8 cellular contexts compared by ENCODE assay signal in genomic region chr19:1027020-1027952, GRCh38. TPM values are rescaled to one million over a fixed set of nuclear protein-coding genes. Genes with fewer than 3 reads are reported as not detected.
DNase-seq lines count a peak whose midpoint lies in the region; TF ChIP-seq lines count a peak whose summit lies in the region.

No MANE protein-coding gene starts in this region.

- H3K9ac ChIP-seq in BLaER1, result peak overlapping the region; percentile 15; the same call in 1 of the 2 replicates

- H3K4me3 Mint-ChIP-seq in HFFc6 (peak overlapping the region; percentile 97), osteocyte (ENCODE audit: unreplicated experiment) (peak overlapping the region; percentile 90)
- H3K4me3 Mint-ChIP-seq in activated CD4-positive, alpha-beta memory T cell treated with anti-CD3 and anti-CD28 coated beads, Interleukin-2, amount 10 ng/mL, durations not matched to agents 7 days and 5 days, result peak overlapping the region; percentile 97

- 0 out of 2 replicates have a peak, but pooled peaks cover 11% of the 10 kb centered on the region for H4K20me1 ChIP-seq in BLaER1

- H3K4me2 ChIP-seq in BLaER1, result peak overlapping the region; percentile 99

- peaks cover 9% of the 10 kb centered on the region; the same call in 1 of the 2 replicates for H3K27me3 Mint-ChIP-seq in HFFc6 (ENCODE audit: insufficient read depth)
- no peaks in the 10 kb centered on the region for H3K27me3 Mint-ChIP-seq in activated CD4-positive, alpha-beta memory T cell treated with anti-CD3 and anti-CD28 coated beads, Interleukin-2, amount 10 ng/mL, durations not matched to agents 7 days and 5 days
- no peaks in the 10 kb centered on the region for H3K27me3 Mint-ChIP-seq in osteocyte (ENCODE audit: unreplicated experiment)

- POLR2A ChIA-PET in activated CD4-positive, alpha-beta memory T cell treated with anti-CD3 and anti-CD28 coated beads, Interleukin-2, amount 10 ng/mL, durations not matched to agents 7 days and 5 days (lab: Charles Lee), result interaction anchor here (0.7 to 8.8 kb wide), 17 partner anchors 7 to 383 kb away, joined by 3 to 134 read pairs (median 8); partner anchors contain the start of genes ABCA7, ARHGAP45, CIRBP and GPX4

- TF ChIP-seq CTCF in HFFc6 (IDR thresholded peaks at IDR 0.05), result no peak
- TF ChIP-seq CTCF in fibroblast of pulmonary artery (IDR thresholded peaks at IDR 0.05; ENCODE audit: low read length, missing control alignments), result no peak
- no peak for TF ChIP-seq CTCF in osteocyte (IDR thresholded peaks at IDR 0.05)

- peaks cover 3% of the 10 kb centered on the region; the same call in 1 of the 2 replicates for H3K36me3 ChIP-seq in BLaER1

- CTCF ChIA-PET in activated CD4-positive, alpha-beta memory T cell treated with anti-CD3 and anti-CD28 coated beads, Interleukin-2, amount 10 ng/mL, durations not matched to agents 7 days and 5 days (lab: Charles Lee), result interaction anchor here (0.7 to 5.1 kb wide), 7 partner anchors 11 to 217 kb away, joined by 3 to 34 read pairs (median 4); partner anchors contain the start of genes ABCA7 and ARHGAP45

- H3K27ac Mint-ChIP-seq in HFFc6 (peak overlapping the region; percentile 87), osteocyte (ENCODE audit: unreplicated experiment) (peak overlapping the region; percentile 91)
- peak overlapping the region; percentile 95 for H3K27ac Mint-ChIP-seq in activated CD4-positive, alpha-beta memory T cell treated with anti-CD3 and anti-CD28 coated beads, Interleukin-2, amount 10 ng/mL, durations not matched to agents 7 days and 5 days

- H3K27me3 ChIP-seq in BLaER1, result peaks cover 43% of the 10 kb centered on the region

- H3K9me3 Mint-ChIP-seq in HFFc6 (no peaks in the 10 kb centered on the region), osteocyte (ENCODE audit: unreplicated experiment) (no peaks in the 10 kb centered on the region)
- no peaks in the 10 kb centered on the region for H3K9me3 Mint-ChIP-seq in activated CD4-positive, alpha-beta memory T cell treated with anti-CD3 and anti-CD28 coated beads, Interleukin-2, amount 10 ng/mL, durations not matched to agents 7 days and 5 days

- DNase-seq in HFFc6, result no peak
- peak; percentile 55 for DNase-seq in activated CD4-positive, alpha-beta memory T cell treated with anti-CD3 and anti-CD28 coated beads, Interleukin-2, amount 10 ng/mL, durations not matched to agents 7 days and 5 days
- peak; percentile 45 for DNase-seq in fibroblast of pulmonary artery (ENCODE audit: low read depth)
- no peak for DNase-seq in osteocyte (ENCODE audit: extremely low spot score, unreplicated experiment)
- DNase-seq in foreskin melanocyte, result no peak
- no peak for DNase-seq in NCI-H2227 treated with DMSO at 0.1 percent for 48 hours (lab: John Stamatoyannopoulos, UW)
- DNase-seq in cerebellar nuclear complex (lab: John Stamatoyannopoulos, UW), result no peak

- no peaks in the 10 kb centered on the region for H3K9me3 ChIP-seq in BLaER1

- H3K4me1 Mint-ChIP-seq in HFFc6 (ENCODE audit: low read depth) (peaks cover 18% of the 10 kb centered on the region), osteocyte (ENCODE audit: unreplicated experiment) (peaks cover 23% of the 10 kb centered on the region)
- H3K4me1 Mint-ChIP-seq in activated CD4-positive, alpha-beta memory T cell treated with anti-CD3 and anti-CD28 coated beads, Interleukin-2, amount 10 ng/mL, durations not matched to agents 7 days and 5 days, result peaks cover 30% of the 10 kb centered on the region

- H3K4me3 ChIP-seq in BLaER1, result peak overlapping the region; percentile 73
- H3K4me3 ChIP-seq in fibroblast of pulmonary artery (replicated peaks; ENCODE audit: low read depth, low read length), result peak overlapping the region; percentile 99

- H3K36me3 Mint-ChIP-seq in HFFc6 (ENCODE audit: low read depth), result peaks cover 6% of the 10 kb centered on the region
- H3K36me3 Mint-ChIP-seq in activated CD4-positive, alpha-beta memory T cell treated with anti-CD3 and anti-CD28 coated beads, Interleukin-2, amount 10 ng/mL, durations not matched to agents 7 days and 5 days (ENCODE audit: low read depth), result peaks cover 41% of the 10 kb centered on the region
- peaks cover 17% of the 10 kb centered on the region for H3K36me3 Mint-ChIP-seq in osteocyte (ENCODE audit: unreplicated experiment)

- H3K4me1 ChIP-seq in BLaER1, result peaks cover 42% of the 10 kb centered on the region

- H3K27ac ChIP-seq in BLaER1, result no peak overlapping the region

RNA-seq across cellular contexts. Expression of gene CNN2, which starts 0.9 kb away (rescaled TPM):
- total RNA-seq in HFFc6 (2021; fragmentation: NEBNext Ultra II Directional; extraction: Animal tissue kit (Norgen Biotek cat#: 25700)), result 100 to 1,000 TPM; 483 to 579 (median 507) TPM
- 100 to 1,000 TPM; 513 to 519 TPM for total RNA-seq in activated CD4-positive, alpha-beta memory T cell treated with anti-CD3 and anti-CD28 coated beads, Interleukin-2, amount 10 ng/mL, durations not matched to agents 7 days and 5 days
- total RNA-seq in osteocyte, result 318 and 327 TPM in 2 replicates

RNA-seq across cellular contexts. Expression of gene RNU6-2, which starts 6.0 kb away (rescaled TPM):
- not detected for total RNA-seq in HFFc6 (2021; fragmentation: NEBNext Ultra II Directional; extraction: Animal tissue kit (Norgen Biotek cat#: 25700))
- total RNA-seq in activated CD4-positive, alpha-beta memory T cell treated with anti-CD3 and anti-CD28 coated beads, Interleukin-2, amount 10 ng/mL, durations not matched to agents 7 days and 5 days, result not detected
- not detected in 2 replicates for total RNA-seq in osteocyte

RNA-seq across cellular contexts. Expression of gene TMEM259, which starts 6.4 kb away (rescaled TPM):
- 100 to 1,000 TPM; 127 to 164 (median 149) TPM for total RNA-seq in HFFc6 (2021; fragmentation: NEBNext Ultra II Directional; extraction: Animal tissue kit (Norgen Biotek cat#: 25700))
- total RNA-seq in activated CD4-positive, alpha-beta memory T cell treated with anti-CD3 and anti-CD28 coated beads, Interleukin-2, amount 10 ng/mL, durations not matched to agents 7 days and 5 days, result 100 to 1,000 TPM; 181 TPM
- 149 and 157 TPM in 2 replicates for total RNA-seq in osteocyte

RNA-seq across cellular contexts. Expression of gene ABCA7, which starts 12.6 kb away (rescaled TPM):
- total RNA-seq in HFFc6 (2021; fragmentation: NEBNext Ultra II Directional; extraction: Animal tissue kit (Norgen Biotek cat#: 25700)), result 1 to 10 TPM; 4.6 to 8.1 (median 6.6) TPM
- 10 to 100 TPM; 92.7 to 95.1 TPM for total RNA-seq in activated CD4-positive, alpha-beta memory T cell treated with anti-CD3 and anti-CD28 coated beads, Interleukin-2, amount 10 ng/mL, durations not matched to agents 7 days and 5 days
- 16.7 and 17.8 TPM in 2 replicates for total RNA-seq in osteocyte

RNA-seq across cellular contexts. Expression of gene GRIN3B, which starts 27.1 kb away (rescaled TPM):
- under 1 TPM; 0.34 to 0.66 (median 0.41) TPM for total RNA-seq in HFFc6 (2021; fragmentation: NEBNext Ultra II Directional; extraction: Animal tissue kit (Norgen Biotek cat#: 25700))
- total RNA-seq in activated CD4-positive, alpha-beta memory T cell treated with anti-CD3 and anti-CD28 coated beads, Interleukin-2, amount 10 ng/mL, durations not matched to agents 7 days and 5 days, result under 1 TPM in 1 of 2 experiments, not detected in 1; 0.08 TPM
- total RNA-seq in osteocyte, result 0.46 TPM in 1 of 2 replicates, not detected in the other

Comparison
In these comparisons a context has a peak if more than half of its experiments do, and no peak if none do; other contexts are left out.
1. DNase-seq: peak in activated CD4-positive, alpha-beta memory T cell treated with anti-CD3 and anti-CD28 coated beads, Interleukin-2, amount 10 ng/mL, durations not matched to agents 7 days and 5 days (single experiment) and fibroblast of pulmonary artery (single experiment); none in HFFc6 (single experiment), osteocyte (single experiment), foreskin melanocyte (single experiment), NCI-H2227 treated with DMSO at 0.1 percent for 48 hours (single experiment) and cerebellar nuclear complex (0 of 2).
2. Peak in every context shown above with its lines, with median percentiles within 50 percentile points of each other: H3K27ac Mint-ChIP-seq and H3K4me3 Mint-ChIP-seq.